18 cellular contexts compared by ENCODE assay signal in genomic region chr6:47153066-47153755, GRCh38.
DNase-seq lines count a peak whose midpoint lies in the region; ATAC-seq and TF ChIP-seq lines count a peak whose summit lies in the region.
"Had no signal": no experiment of that assay in that cellular context is flagged by ENCODE, and none has a peak within 500 bp of the region (broad histone marks: within the 10 kb centered on the region; RNA-seq: fewer than 3 reads in every experiment).

No MANE protein-coding gene starts in this region.

- no peaks in the 10 kb centered on the region for H3K9me2 ChIP-seq in PC-3 (replicated peaks; ENCODE audit: low read length)

- H3K9ac ChIP-seq in mesendoderm (ENCODE audit: low read length) (peak overlapping the region; percentile 7), PC-3 (ENCODE audit: low read length) (no peak overlapping the region)

- no peaks in the 10 kb centered on the region for H3K9me3 ChIP-seq in PC-3 (ENCODE audit: low read length)
- H3K9me3 ChIP-seq: neutrophil, spleen had no signal

- no peak overlapping the region for H3K4me3 ChIP-seq in cardiac fibroblast (replicated peaks in 1 of 2; ENCODE audit: low read depth in 2 of 2, low read length in 2 of 2)
- H3K4me3 ChIP-seq in mesendoderm (ENCODE audit: low read length), result no peak overlapping the region
- H3K4me3 ChIP-seq in PC-3 (ENCODE audit: low read length), result no peak overlapping the region
- H3K4me3 ChIP-seq: cardiac muscle cell, spleen had no signal

- no peak overlapping the region for H2BK15ac ChIP-seq in mesendoderm (replicated peaks; ENCODE audit: low read depth)

- no CpG with 5 or more reads among the region's 4 CpGs for WGBS in mesendoderm (ENCODE audit: extremely low coverage, insufficient coverage, low lambda C conversion rate)

- peak overlapping the region; percentile 86 for H3K18ac ChIP-seq in mesendoderm (ENCODE audit: low read length)

- CTCF ChIA-PET in PC-3 (lab: Charles Lee), result no interaction called here

- peak overlapping the region; percentile 64 for H2BK120ac ChIP-seq in mesendoderm (ENCODE audit: low read depth, low read length)

- H2BK5ac ChIP-seq in mesendoderm (ENCODE audit: low read length), result peak overlapping the region; percentile 96

- peak overlapping the region; percentile 85 for H3K56ac ChIP-seq in mesendoderm (ENCODE audit: low read length)

- no peak for ATAC-seq in PC-3

- H3K4me1 ChIP-seq in mesendoderm (ENCODE audit: control insufficient read depth, low read depth, low read length) (peaks cover 11% of the 10 kb centered on the region), PC-3 (ENCODE audit: insufficient read depth, low read length) (peaks cover 5% of the 10 kb centered on the region; the same call in 1 of the 2 replicates)

- H4K8ac ChIP-seq in mesendoderm (ENCODE audit: low read depth, low read length), result no peak overlapping the region

- H2AK5ac ChIP-seq in mesendoderm (ENCODE audit: low read length), result no peak overlapping the region

- H3K27me3 ChIP-seq in mesendoderm (ENCODE audit: insufficient read depth, low read length, poor library complexity) (no peaks in the 10 kb centered on the region), PC-3 (ENCODE audit: low read length) (no peaks in the 10 kb centered on the region)
- H3K27me3 ChIP-seq: cardiac muscle cell, neutrophil, spleen had no signal

- no TSS peak for BruUV-seq in PC-3 (replicated peaks; lab: Mats Ljungman, UMichigan)

- no peak overlapping the region for H3K4me2 ChIP-seq in mesendoderm (ENCODE audit: low read length)
- H3K4me2 ChIP-seq in PC-3 (ENCODE audit: low read length), result no peak overlapping the region

- H3K79me2 ChIP-seq in mesendoderm (ENCODE audit: control insufficient read depth, insufficient read depth, low read length) (no peaks in the 10 kb centered on the region), PC-3 (ENCODE audit: low read length) (no peaks in the 10 kb centered on the region)

- H3F3A ChIP-seq in PC-3 (ENCODE audit: low read length, unreplicated experiment), result no peaks in the 10 kb centered on the region

- peak overlapping the region; percentile 97 for H3K4ac ChIP-seq in mesendoderm (ENCODE audit: low read depth, low read length)

- H4K5ac ChIP-seq in mesendoderm (ENCODE audit: low read length), result no peak overlapping the region

- TF ChIP-seq CTCF in cardiac fibroblast (IDR thresholded peaks at IDR 0.05; ENCODE audit: low read depth, low read length), result no peak
- no peak for TF ChIP-seq CTCF in PC-3 (conservative IDR thresholded peaks at IDR 0.05; ENCODE audit: low read depth, low read length)

- H3K23ac ChIP-seq in mesendoderm (ENCODE audit: low read length), result no peak overlapping the region

- H4K20me1 ChIP-seq in PC-3 (ENCODE audit: low read length), result no peaks in the 10 kb centered on the region

- H3K27ac ChIP-seq in mesendoderm (ENCODE audit: low read depth, low read length) (peak overlapping the region; percentile 93), PC-3 (ENCODE audit: low read length) (no peak overlapping the region)
- H3K27ac ChIP-seq: cardiac muscle cell, neutrophil, spleen had no signal

- intact Hi-C loops in PC-3 (cut with micrococcal nuclease), result no loop called here

- no peaks in the 10 kb centered on the region for H3K79me1 ChIP-seq in mesendoderm (ENCODE audit: low read length)

- POLR2A ChIA-PET in PC-3 (lab: Charles Lee; ENCODE audit: unreplicated experiment), result no interaction called here

- H3K36me3 ChIP-seq in mesendoderm (ENCODE audit: control insufficient read depth, insufficient read depth, low read length) (no peaks in the 10 kb centered on the region), PC-3 (ENCODE audit: low read depth, low read length) (no peaks in the 10 kb centered on the region)
- H3K36me3 ChIP-seq: cardiac muscle cell, neutrophil, spleen had no signal

- H2AFZ ChIP-seq in PC-3 (ENCODE audit: low read length), result no peak overlapping the region

- DNase-seq in EH (ENCODE audit: low read depth) (peak; percentile 85), M059J (ENCODE audit: low read depth) (peak; percentile 68), cardiac fibroblast (ENCODE audit: low read depth in 2 of 2) (peak; percentile 44 to 50), mesendoderm (peak; percentile 99), PC-3 (no peak), NCI-H345 (lab: John Stamatoyannopoulos, UW) (no peak)
- DNase-seq in activated T-cell treated with anti-CD3 and anti-CD28 coated beads, Interleukin-2, amount 50 U/mL, for 48 hours, result no peak
- DNase-seq in activated T-cell treated with anti-CD3 and anti-CD28 coated beads, Interleukin-2, amount 50 U/mL, for 1 hour, result no peak
- DNase-seq: activated CD4-positive, alpha-beta memory T cell treated with anti-CD3 and anti-CD28 coated beads for 36 hours; activated effector memory CD4-positive, alpha-beta T cell treated with Interleukin-2 at 50 U/mL for 16 hours; CD4-positive, alpha-beta T cell; hypothalamus; NCI-H1417; RPMI8226; spleen; T1000 had no signal

Comparison
In these comparisons a context has a peak if more than half of its experiments do, and no peak if none do; other contexts are left out.
1. DNase-seq: peak in EH (single experiment), M059J (single experiment), cardiac fibroblast (2 of 2) and mesendoderm (single experiment); none in PC-3 (single experiment), NCI-H345 (single experiment), activated T-cell treated with anti-CD3 and anti-CD28 coated beads, Interleukin-2, amount 50 U/mL, for 48 hours (0 of 2) and activated T-cell treated with anti-CD3 and anti-CD28 coated beads, Interleukin-2, amount 50 U/mL, for 1 hour (single experiment).